20 cellular contexts compared by ENCODE assay signal in the genomic region with DNA sequence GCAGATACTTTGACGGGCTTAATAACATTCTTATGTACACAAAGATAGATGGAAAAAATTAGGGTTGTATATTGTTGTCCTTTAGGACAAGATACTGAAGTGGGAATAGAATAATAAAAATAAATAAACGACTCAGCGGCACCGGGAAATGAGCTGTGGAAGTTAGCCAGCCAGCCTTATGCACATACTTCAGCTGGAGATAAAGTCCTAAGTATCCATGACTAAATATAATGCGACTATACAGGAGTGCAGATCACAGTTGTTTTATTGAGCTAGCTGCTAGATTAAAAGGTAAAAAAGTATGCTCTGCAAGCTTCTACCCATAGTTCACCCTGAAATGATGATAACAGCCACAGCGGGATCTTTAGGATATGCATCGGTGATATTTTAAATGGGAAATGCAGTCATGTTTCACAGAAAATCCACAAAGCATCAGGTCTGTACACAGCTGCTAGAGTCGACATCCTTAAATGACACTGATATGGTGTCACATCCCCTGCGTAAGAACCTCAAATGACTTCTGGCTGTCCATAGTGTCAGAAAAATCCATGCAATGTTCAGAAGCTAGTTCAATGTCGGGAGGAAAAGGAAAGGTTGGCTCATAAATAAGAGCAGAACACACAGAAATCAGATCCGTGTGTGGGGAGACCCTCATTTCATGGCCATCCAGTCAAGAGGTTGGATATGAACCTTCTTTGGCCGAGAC.
"Had no signal": no experiment of that assay in that cellular context is flagged by ENCODE, and none has a peak within 500 bp of the region (broad histone marks: within the 10 kb centered on the region; RNA-seq: fewer than 3 reads in every experiment).

No MANE protein-coding gene starts in this region.

- H3K9me3 ChIP-seq: colonic mucosa, mucosa of descending colon, neutrophil, sigmoid colon, thoracic aorta, tibial nerve, upper lobe of left lung had no signal

- H3K4me1 ChIP-seq: colonic mucosa, parathyroid adenoma, sigmoid colon, tibial nerve, upper lobe of left lung had no signal

- H3K36me3 ChIP-seq: colonic mucosa, neutrophil, sigmoid colon, thoracic aorta, tibial nerve, upper lobe of left lung had no signal

- H3K27me3 ChIP-seq: colonic mucosa, neutrophil, sigmoid colon, tibial nerve, upper lobe of left lung had no signal

- H3K27ac ChIP-seq: colonic mucosa, epithelial cell of prostate, neutrophil, parathyroid adenoma, sigmoid colon, thoracic aorta, tibial nerve, upper lobe of left lung had no signal

- H3K4me3 ChIP-seq: colonic mucosa, mucosa of descending colon, sigmoid colon, thoracic aorta, tibial nerve, upper lobe of left lung had no signal

- ATAC-seq: esophagus mucosa; mucosa of descending colon; natural killer cell treated with Interleukin-12 subunit alpha and Interleukin-12 subunit beta and Interleukin-15 and Interleukin-18, amount 100 ng/mL, for 72 hours; stimulated activated naive B cell treated with anti-CD40 and anti-IgM and Interleukin-4, amounts not matched to agents 10 μg/mL and 1 μg/mL and 100 μg/mL, for 72 hours had no signal

- DNase-seq: colonic mucosa; effector CD8-positive, alpha-beta T cell; endodermal cell; foreskin melanocyte; glutamatergic neuron; mesenchymal stem cell; mucosa of descending colon; naive B cell; sigmoid colon; stimulated activated CD4-positive, alpha-beta T cell treated with anti-CD3 and anti-CD28 coated beads, Interleukin-15, amount 100 ng/mL, for 24 hours; stimulated activated CD4-positive, alpha-beta T cell treated with anti-CD3 and anti-CD28 coated beads, Interleukin-2, amount 100 ng/mL, for 48 hours; stimulated activated naive B cell treated with anti-CD40 and anti-IgM and Interleukin-4, amounts not matched to agents 10 μg/mL and 1 μg/mL and 100 μg/mL, for 72 hours; upper lobe of left lung had no signal
